In genomic region chr1:207152792-207153434, GRCh38 we compare ENCODE assay signal across 1 cellular context.
A peak's percentile ranks its signal among the peaks of the same experiment; 100 is the strongest.
TF ChIP-seq lines count a peak whose summit lies in the region.

No MANE protein-coding gene starts in this region.

TF ChIP-seq in HepG2, 621 proteins besides CTCF, POLR2A, EP300 and RAD21 (continued from another document and continues in another):
- TF ChIP-seq, protein P1, sequence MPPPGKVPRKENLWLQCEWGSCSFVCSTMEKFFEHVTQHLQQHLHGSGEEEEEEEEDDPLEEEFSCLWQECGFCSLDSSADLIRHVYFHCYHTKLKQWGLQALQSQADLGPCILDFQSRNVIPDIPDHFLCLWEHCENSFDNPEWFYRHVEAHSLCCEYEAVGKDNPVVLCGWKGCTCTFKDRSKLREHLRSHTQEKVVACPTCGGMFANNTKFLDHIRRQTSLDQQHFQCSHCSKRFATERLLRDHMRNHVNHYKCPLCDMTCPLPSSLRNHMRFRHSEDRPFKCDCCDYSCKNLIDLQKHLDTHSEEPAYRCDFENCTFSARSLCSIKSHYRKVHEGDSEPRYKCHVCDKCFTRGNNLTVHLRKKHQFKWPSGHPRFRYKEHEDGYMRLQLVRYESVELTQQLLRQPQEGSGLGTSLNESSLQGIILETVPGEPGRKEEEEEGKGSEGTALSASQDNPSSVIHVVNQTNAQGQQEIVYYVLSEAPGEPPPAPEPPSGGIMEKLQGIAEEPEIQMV (CRISPR knock-in tag; IDR thresholded peaks at IDR 0.05; ENCODE audit: low read depth) = no peak
- TF ChIP-seq EHMT2 (IDR thresholded peaks at IDR 0.05; ENCODE audit: borderline replicate concordance, low read depth, low read length) (peak; percentile 97), SMYD3 (CRISPR knock-in tag; IDR thresholded peaks at IDR 0.05) (no peak), ETV5 (CRISPR knock-in tag; IDR thresholded peaks at IDR 0.05; ENCODE audit: borderline replicate concordance) (peak; percentile 30; the same call in 1 of the 2 replicates), ZSCAN9 (CRISPR knock-in tag; IDR thresholded peaks at IDR 0.05; ENCODE audit: borderline replicate concordance) (no peak; the same call in 1 of the 2 replicates), SNAI1 (CRISPR knock-in tag; IDR thresholded peaks at IDR 0.05; ENCODE audit: borderline replicate concordance) (0 out of 2 replicates have a peak, but pooled peaks have one; percentile 43), ZNF260 (CRISPR knock-in tag; IDR thresholded peaks at IDR 0.05; ENCODE audit: borderline replicate concordance, low read depth) (no peak), MED8 (CRISPR knock-in tag; IDR thresholded peaks at IDR 0.05; ENCODE audit: insufficient replicate concordance) (no peak), HDAC2 (CRISPR knock-in tag; IDR thresholded peaks at IDR 0.05) (peak; percentile 60), ELF1 (CRISPR knock-in tag; IDR thresholded peaks at IDR 0.05) (peak; percentile 67), STAT5B (CRISPR knock-in tag; IDR thresholded peaks at IDR 0.05) (no peak), ZNF724P (CRISPR knock-in tag; IDR thresholded peaks at IDR 0.05; ENCODE audit: borderline replicate concordance) (no peak), ZNF44 (CRISPR knock-in tag; IDR thresholded peaks at IDR 0.05) (peak; percentile 81; the same call in 1 of the 2 replicates), NFKBIZ (CRISPR knock-in tag; IDR thresholded peaks at IDR 0.05) (0 out of 2 replicates have a peak, but pooled peaks have one; percentile 39), MYC (CRISPR knock-in tag; IDR thresholded peaks at IDR 0.05; ENCODE audit: borderline replicate concordance) (no peak), ZNF224 (CRISPR knock-in tag; IDR thresholded peaks at IDR 0.05) (no peak), ZNF225 (CRISPR knock-in tag; IDR thresholded peaks at IDR 0.05) (no peak), RARA (CRISPR knock-in tag; IDR thresholded peaks at IDR 0.05) (peak; percentile 46), USF2 (IDR thresholded peaks at IDR 0.05; ENCODE audit: low read depth, low read length) (no peak), USF2 (CRISPR knock-in tag; IDR thresholded peaks at IDR 0.05; ENCODE audit: borderline replicate concordance) (no peak), ZMAT3 (CRISPR knock-in tag; conservative IDR thresholded peaks at IDR 0.05) (no peak), HCFC1 (IDR thresholded peaks at IDR 0.05; ENCODE audit: low read depth, low read length) (peak; percentile 72), MXI1 (IDR thresholded peaks at IDR 0.05; ENCODE audit: borderline replicate concordance, low read depth, low read length) (no peak), MYNN (CRISPR knock-in tag; IDR thresholded peaks at IDR 0.05; ENCODE audit: low read depth) (no peak), THYN1 (CRISPR knock-in tag; IDR thresholded peaks at IDR 0.05; ENCODE audit: borderline replicate concordance, low read depth) (no peak), KAT8 (CRISPR knock-in tag; IDR thresholded peaks at IDR 0.05) (peak; percentile 98), E2F2 (CRISPR knock-in tag; IDR thresholded peaks at IDR 0.05; ENCODE audit: borderline replicate concordance) (no peak), ZNF558 (CRISPR knock-in tag; IDR thresholded peaks at IDR 0.05; ENCODE audit: borderline replicate concordance) (no peak), ZNF253 (CRISPR knock-in tag; IDR thresholded peaks at IDR 0.05; ENCODE audit: borderline replicate concordance) (no peak), TEAD2 (CRISPR knock-in tag; IDR thresholded peaks at IDR 0.05) (no peak), MLX (CRISPR knock-in tag; IDR thresholded peaks at IDR 0.05) (peak; percentile 30; the same call in 1 of the 2 replicates), GABPB1 (CRISPR knock-in tag; IDR thresholded peaks at IDR 0.05) (peak; percentile 95), ZNF574 (CRISPR knock-in tag; IDR thresholded peaks at IDR 0.05) (peak; percentile 83), PHB2 (IDR thresholded peaks at IDR 0.05; ENCODE audit: partially characterized antibody) (no peak)
- TF ChIP-seq, protein P2, sequence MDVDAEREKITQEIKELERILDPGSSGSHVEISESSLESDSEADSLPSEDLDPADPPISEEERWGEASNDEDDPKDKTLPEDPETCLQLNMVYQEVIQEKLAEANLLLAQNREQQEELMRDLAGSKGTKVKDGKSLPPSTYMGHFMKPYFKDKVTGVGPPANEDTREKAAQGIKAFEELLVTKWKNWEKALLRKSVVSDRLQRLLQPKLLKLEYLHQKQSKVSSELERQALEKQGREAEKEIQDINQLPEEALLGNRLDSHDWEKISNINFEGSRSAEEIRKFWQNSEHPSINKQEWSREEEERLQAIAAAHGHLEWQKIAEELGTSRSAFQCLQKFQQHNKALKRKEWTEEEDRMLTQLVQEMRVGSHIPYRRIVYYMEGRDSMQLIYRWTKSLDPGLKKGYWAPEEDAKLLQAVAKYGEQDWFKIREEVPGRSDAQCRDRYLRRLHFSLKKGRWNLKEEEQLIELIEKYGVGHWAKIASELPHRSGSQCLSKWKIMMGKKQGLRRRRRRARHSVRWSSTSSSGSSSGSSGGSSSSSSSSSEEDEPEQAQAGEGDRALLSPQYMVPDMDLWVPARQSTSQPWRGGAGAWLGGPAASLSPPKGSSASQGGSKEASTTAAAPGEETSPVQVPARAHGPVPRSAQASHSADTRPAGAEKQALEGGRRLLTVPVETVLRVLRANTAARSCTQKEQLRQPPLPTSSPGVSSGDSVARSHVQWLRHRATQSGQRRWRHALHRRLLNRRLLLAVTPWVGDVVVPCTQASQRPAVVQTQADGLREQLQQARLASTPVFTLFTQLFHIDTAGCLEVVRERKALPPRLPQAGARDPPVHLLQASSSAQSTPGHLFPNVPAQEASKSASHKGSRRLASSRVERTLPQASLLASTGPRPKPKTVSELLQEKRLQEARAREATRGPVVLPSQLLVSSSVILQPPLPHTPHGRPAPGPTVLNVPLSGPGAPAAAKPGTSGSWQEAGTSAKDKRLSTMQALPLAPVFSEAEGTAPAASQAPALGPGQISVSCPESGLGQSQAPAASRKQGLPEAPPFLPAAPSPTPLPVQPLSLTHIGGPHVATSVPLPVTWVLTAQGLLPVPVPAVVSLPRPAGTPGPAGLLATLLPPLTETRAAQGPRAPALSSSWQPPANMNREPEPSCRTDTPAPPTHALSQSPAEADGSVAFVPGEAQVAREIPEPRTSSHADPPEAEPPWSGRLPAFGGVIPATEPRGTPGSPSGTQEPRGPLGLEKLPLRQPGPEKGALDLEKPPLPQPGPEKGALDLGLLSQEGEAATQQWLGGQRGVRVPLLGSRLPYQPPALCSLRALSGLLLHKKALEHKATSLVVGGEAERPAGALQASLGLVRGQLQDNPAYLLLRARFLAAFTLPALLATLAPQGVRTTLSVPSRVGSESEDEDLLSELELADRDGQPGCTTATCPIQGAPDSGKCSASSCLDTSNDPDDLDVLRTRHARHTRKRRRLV (CRISPR knock-in tag; IDR thresholded peaks at IDR 0.05) = peak; percentile 55; the same call in 1 of the 2 replicates
- TF ChIP-seq, protein P3, sequence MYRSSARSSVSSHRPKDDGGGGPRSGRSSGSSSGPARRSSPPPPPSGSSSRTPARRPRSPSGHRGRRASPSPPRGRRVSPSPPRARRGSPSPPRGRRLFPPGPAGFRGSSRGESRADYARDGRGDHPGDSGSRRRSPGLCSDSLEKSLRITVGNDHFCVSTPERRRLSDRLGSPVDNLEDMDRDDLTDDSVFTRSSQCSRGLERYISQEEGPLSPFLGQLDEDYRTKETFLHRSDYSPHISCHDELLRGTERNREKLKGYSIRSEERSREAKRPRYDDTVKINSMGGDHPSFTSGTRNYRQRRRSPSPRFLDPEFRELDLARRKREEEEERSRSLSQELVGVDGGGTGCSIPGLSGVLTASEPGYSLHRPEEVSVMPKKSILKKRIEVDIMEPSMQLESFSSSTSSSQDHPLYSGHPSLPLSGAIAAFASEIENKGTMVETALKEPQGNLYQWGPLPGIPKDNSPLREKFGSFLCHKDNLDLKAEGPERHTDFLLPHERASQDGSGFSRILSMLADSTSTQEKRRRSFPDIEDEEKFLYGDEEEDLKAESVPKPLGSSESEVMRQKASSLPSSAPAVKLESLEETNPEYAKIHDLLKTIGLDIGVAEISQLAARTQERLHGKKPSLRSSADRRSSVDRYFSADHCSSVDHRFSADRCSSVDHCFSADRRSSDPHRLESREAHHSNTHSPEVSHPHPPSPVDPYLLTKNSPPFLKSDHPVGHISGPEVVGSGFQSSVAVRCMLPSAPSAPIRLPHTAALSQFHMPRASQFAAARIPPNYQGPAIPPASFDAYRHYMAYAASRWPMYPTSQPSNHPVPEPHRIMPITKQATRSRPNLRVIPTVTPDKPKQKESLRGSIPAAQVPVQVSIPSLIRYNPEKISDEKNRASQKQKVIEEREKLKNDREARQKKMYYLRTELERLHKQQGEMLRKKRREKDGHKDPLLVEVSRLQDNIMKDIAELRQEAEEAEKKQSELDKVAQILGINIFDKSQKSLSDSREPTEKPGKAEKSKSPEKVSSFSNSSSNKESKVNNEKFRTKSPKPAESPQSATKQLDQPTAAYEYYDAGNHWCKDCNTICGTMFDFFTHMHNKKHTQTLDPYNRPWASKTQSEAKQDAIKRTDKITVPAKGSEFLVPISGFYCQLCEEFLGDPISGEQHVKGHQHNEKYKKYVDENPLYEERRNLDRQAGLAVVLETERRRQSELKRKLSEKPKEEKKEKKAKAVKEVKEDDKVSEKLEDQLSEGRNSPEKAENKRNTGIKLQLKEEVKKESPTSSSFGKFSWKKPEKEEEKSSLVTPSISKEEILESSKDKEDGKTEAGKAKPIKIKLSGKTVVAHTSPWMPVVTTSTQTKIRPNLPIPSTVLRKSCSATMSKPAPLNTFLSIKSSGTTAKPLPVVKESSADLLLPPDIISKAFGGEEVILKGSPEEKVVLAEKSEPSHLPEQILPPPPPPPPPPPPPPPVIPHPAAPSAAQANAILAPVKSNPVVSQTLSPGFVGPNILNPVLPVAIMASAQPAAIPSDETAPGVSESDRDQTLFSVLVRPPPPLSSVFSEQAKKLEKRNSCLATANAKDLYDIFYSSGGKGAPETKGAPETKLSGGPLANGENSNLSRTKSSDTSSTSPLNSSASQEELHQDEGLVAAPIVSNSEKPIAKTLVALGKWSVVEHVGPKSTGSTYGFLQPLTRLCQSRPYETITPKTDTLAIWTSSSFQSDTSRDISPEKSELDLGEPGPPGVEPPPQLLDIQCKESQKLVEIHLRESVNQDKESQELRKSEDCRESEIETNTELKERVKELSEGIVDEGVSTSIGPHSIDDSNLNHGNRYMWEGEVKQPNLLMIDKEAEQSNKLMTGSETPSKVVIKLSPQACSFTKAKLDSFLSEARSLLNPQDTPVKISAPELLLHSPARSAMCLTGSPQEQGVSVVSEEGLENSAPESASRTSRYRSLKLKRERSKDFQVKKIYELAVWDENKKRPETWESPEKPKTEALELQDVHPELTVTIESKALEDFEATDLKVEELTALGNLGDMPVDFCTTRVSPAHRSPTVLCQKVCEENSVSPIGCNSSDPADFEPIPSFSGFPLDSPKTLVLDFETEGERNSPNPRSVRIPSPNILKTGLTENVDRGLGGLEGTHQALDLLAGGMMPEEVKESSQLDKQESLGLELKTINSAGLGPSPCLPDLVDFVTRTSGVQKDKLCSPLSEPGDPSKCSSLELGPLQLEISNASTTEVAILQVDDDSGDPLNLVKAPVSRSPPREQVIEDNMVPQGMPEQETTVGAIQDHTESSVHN (CRISPR knock-in tag; IDR thresholded peaks at IDR 0.05) = no peak
